8 cellular contexts compared by ENCODE assay signal in the genomic region with DNA sequence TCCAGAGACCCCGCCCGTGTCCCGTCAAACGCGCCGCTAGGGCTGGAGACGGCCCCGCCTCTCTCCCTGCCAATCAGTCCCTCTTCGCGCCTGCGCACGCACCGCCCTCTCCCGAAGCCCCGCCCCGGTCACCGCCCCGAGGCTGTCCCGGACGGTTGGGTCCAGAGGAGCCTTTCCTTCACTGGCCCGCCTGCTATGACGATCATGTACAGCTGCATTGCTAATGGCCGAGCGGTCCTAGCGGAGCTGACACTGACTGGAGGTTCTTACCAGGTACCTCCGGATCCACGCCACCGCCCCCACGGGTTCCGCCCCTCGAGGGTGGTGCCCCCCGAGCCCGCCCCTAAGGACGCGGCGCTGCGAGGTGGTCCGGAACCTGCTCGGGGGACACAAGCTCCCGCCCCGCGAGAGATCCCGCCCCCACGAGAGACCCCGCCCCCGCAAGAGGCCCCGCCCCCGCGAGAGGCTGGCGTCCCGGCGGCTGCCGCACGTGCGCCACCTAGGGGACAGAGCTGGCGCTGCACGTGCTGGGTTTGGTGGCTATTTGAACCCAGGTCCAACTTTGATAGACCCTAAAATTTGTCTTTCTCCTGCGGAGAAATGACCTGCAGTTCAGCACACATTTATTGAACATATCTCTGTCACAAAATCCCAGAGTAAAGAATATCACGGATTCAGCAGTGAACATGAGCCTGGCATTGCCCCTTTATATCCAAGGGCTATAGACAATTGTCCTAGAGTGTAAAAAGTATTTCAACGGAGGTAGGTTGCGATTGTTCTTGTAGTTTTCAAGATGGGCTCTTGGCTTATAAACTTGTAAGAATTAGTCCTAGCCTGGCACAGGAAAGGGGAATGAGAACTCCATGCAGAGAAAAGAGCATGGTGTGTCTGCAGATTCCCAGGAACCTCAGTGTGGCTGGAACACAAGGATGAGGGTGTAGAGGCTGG.
DNase-seq lines count a peak whose midpoint lies in the region; ATAC-seq, FAIRE-seq and TF ChIP-seq lines count a peak whose summit lies in the region.

No MANE protein-coding gene starts in this region.

- peak overlapping the region; percentile 86 for H3K27ac Mint-ChIP-seq in T-helper 17 cell

- H3K36me3 ChIP-seq in right atrium auricular region (no peaks in the 10 kb centered on the region), prostate gland (no peaks in the 10 kb centered on the region), urinary bladder (ENCODE audit: insufficient read depth) (no peaks in the 10 kb centered on the region)

- H3K27me3 ChIP-seq in right atrium auricular region: no peaks in the 10 kb centered on the region
- H3K27me3 ChIP-seq in prostate gland (replicated peaks; ENCODE audit: insufficient read depth): no peaks in the 10 kb centered on the region

- peak; percentile 100 for ATAC-seq in HG02938 (IDR thresholded peaks at IDR 0.05; ENCODE audit: unreplicated experiment)
- peak; percentile 95 for ATAC-seq in T-helper 17 cell

- DNase-seq in GM12892 (ENCODE audit: insufficient read length): peak; percentile 76
- peak; percentile 92 for DNase-seq in NCI-H1694 treated with DMSO at 0.1 percent for 48 hours (lab: John Stamatoyannopoulos, UW)
- peak; percentile 97 to 99 (median 99) for DNase-seq in T-helper 17 cell
- DNase-seq in anterior cingulate cortex (lab: John Stamatoyannopoulos, UW): peak; percentile 76 to 99 (median 98)
- peak; percentile 99 for DNase-seq in right atrium auricular region (ENCODE audit: low spot score)
- peak; percentile 99 for DNase-seq in prostate gland (ENCODE audit: low spot score)

- peaks cover 0 to 12% of the 10 kb centered on the region in 2 donors for H3K4me1 ChIP-seq in right atrium auricular region
- H3K4me1 ChIP-seq in prostate gland (replicated peaks): no peaks in the 10 kb centered on the region
- H3K4me1 ChIP-seq in urinary bladder (ENCODE audit: insufficient read depth): no peaks in the 10 kb centered on the region

- H3K4me3 ChIP-seq in right atrium auricular region: peak overlapping the region; percentile 33 to 48
- peak overlapping the region; percentile 23 to 37 for H3K4me3 ChIP-seq in prostate gland
- peak overlapping the region; percentile 56 for H3K4me3 ChIP-seq in urinary bladder (ENCODE audit: low read depth, low read length)

- intact Hi-C loops in prostate gland (cut with DNase I): loop anchor here (5.0 kb wide), 2 partner anchors 72 to 87 kb away; a partner anchor contains a TSS

- peaks cover 21% of the 10 kb centered on the region for H3K4me1 Mint-ChIP-seq in T-helper 17 cell

- peak overlapping the region; percentile 51 to 66 for H3K27ac ChIP-seq in right atrium auricular region
- H3K27ac ChIP-seq in prostate gland: peak overlapping the region; percentile 55 to 65
- peak overlapping the region; percentile 82 for H3K27ac ChIP-seq in urinary bladder (ENCODE audit: low read depth)

- H3K4me3 Mint-ChIP-seq in T-helper 17 cell: peak overlapping the region; percentile 88

- peak; percentile 87 for FAIRE-seq in GM12892 (lab: Jason Lieb, UNC)

- H3K9me3 ChIP-seq in T-helper 17 cell (ENCODE audit: control insufficient read depth, low read length, poor library complexity, severe bottlenecking) (no peaks in the 10 kb centered on the region), right atrium auricular region (no peaks in the 10 kb centered on the region), prostate gland (no peaks in the 10 kb centered on the region)

- H3K36me3 Mint-ChIP-seq in T-helper 17 cell (ENCODE audit: low read depth): no peaks in the 10 kb centered on the region

- H3K27me3 Mint-ChIP-seq in T-helper 17 cell: peaks cover 8% of the 10 kb centered on the region

- TF ChIP-seq POLR2A in GM12892 (IDR thresholded peaks at IDR 0.05; ENCODE audit: low read depth, low read length) (no peak), prostate gland (IDR thresholded peaks at IDR 0.05) (peak; percentile 21)

- TF ChIP-seq CTCF in right atrium auricular region (IDR thresholded peaks at IDR 0.05) (peak; percentile 98 to 99), prostate gland (IDR thresholded peaks at IDR 0.05) (peak; percentile 73 to 94 (median 88))

- 2% methylated on average over 31 of the region's 61 CpGs for WGBS in prostate gland
- 3% methylated on average over 61 of the region's 61 CpGs for WGBS in urinary bladder

Comparison
In these comparisons a context has a peak if more than half of its experiments do, and no peak if none do; other contexts are left out.
1. Peak in every context shown above with its lines: DNase-seq, ATAC-seq, H3K4me3 ChIP-seq and H3K27ac ChIP-seq.